ENCODE assay signal across 16 cellular contexts in genomic region chr1:195376190-195376589, GRCh38.
A peak's percentile ranks its signal among the peaks of the same experiment; 100 is the strongest.
DNase-seq lines count a peak whose midpoint lies in the region; TF ChIP-seq lines count a peak whose summit lies in the region.
"Had no signal": no experiment of that assay in that cellular context is flagged by ENCODE, and none has a peak within 500 bp of the region (broad histone marks: within the 10 kb centered on the region; RNA-seq: fewer than 3 reads in every experiment).

No MANE protein-coding gene starts in this region.

- no peaks in the 10 kb centered on the region for H3K9me3 Mint-ChIP-seq in HFFc6

- no peaks in the 10 kb centered on the region for H3K9me2 ChIP-seq in DOHH2 (replicated peaks; ENCODE audit: control insufficient read depth, low read length)
- H3K9me2 ChIP-seq in PC-9 (ENCODE audit: insufficient read depth): no peaks in the 10 kb centered on the region

- intact Hi-C loops in PC-9 (cut with micrococcal nuclease; ENCODE audit: unreplicated experiment): no loop called here

- CTCF ChIA-PET in PC-9 (lab: Charles Lee): interaction anchor here (0.7 kb wide), 1 partner anchor 466 kb away, joined by 6 read pairs; no protein-coding TSS in a partner anchor

- H4K20me1 ChIP-seq in DOHH2 (ENCODE audit: control insufficient read depth, insufficient read depth, low read depth, low read length) (no peaks in the 10 kb centered on the region), PC-9 (ENCODE audit: insufficient read depth) (no peaks in the 10 kb centered on the region)

- H3K27me3 ChIP-seq in DOHH2 (ENCODE audit: control insufficient read depth, low read length): no peaks in the 10 kb centered on the region
- H3K27me3 ChIP-seq in PC-9 (ENCODE audit: insufficient read depth, low read depth): no peaks in the 10 kb centered on the region
- H3K27me3 ChIP-seq: cardiac muscle cell, left lung, stomach had no signal

- H3K4me1 ChIP-seq in DOHH2 (ENCODE audit: control insufficient read depth, low read length) (no peaks in the 10 kb centered on the region), PC-9 (replicated peaks; ENCODE audit: insufficient read depth) (no peaks in the 10 kb centered on the region)
- H3K4me1 ChIP-seq: left lung, stomach had no signal

- no peak overlapping the region for H3K27ac Mint-ChIP-seq in HFFc6

- H3K79me2 ChIP-seq in DOHH2 (ENCODE audit: control insufficient read depth, low read length) (no peaks in the 10 kb centered on the region), PC-9 (ENCODE audit: low read depth) (no peaks in the 10 kb centered on the region)

- no peak overlapping the region for H2AFZ ChIP-seq in PC-9

- H3K27ac ChIP-seq in DOHH2 (ENCODE audit: low read depth, low read length) (no peak overlapping the region), PC-9 (no peak overlapping the region)
- H3K27ac ChIP-seq: cardiac muscle cell, left lung, stomach had no signal

- TF ChIP-seq CTCF in DOHH2 (IDR thresholded peaks at IDR 0.05; ENCODE audit: low read depth, low read length, poor library complexity, severe bottlenecking) (peak; percentile 42), HFFc6 (IDR thresholded peaks at IDR 0.05) (peak; percentile 64), PC-9 (conservative IDR thresholded peaks at IDR 0.05) (peak; percentile 27; the same call in 1 of the 2 replicates), fibroblast of mammary gland (conservative IDR thresholded peaks at IDR 0.05; ENCODE audit: control insufficient read depth, insufficient read depth, low read depth, low read length) (no peak)

- H3K4me3 Mint-ChIP-seq in HFFc6: no peak overlapping the region

- H3K4me1 Mint-ChIP-seq in HFFc6 (ENCODE audit: low read depth): no peaks in the 10 kb centered on the region

- POLR2A ChIA-PET in PC-9 (lab: Charles Lee; ENCODE audit: unreplicated experiment): no interaction called here

- no peaks in the 10 kb centered on the region for H3K36me3 Mint-ChIP-seq in HFFc6 (ENCODE audit: low read depth)

- no peaks in the 10 kb centered on the region for H3F3A ChIP-seq in DOHH2 (ENCODE audit: control insufficient read depth, insufficient read depth)
- no peaks in the 10 kb centered on the region for H3F3A ChIP-seq in PC-9 (ENCODE audit: insufficient read depth, low read depth)

- BruUV-seq in PC-9 (replicated peaks; lab: Mats Ljungman, UMichigan): no TSS peak

- H3K9me3 ChIP-seq in DOHH2 (ENCODE audit: control insufficient read depth, insufficient read depth, low read length) (no peaks in the 10 kb centered on the region), PC-9 (ENCODE audit: insufficient read depth, low read depth) (no peaks in the 10 kb centered on the region)
- H3K9me3 ChIP-seq: left lung had no signal

- DNase-seq in HFFc6 (peak; percentile 22), PC-9 (no peak), fibroblast of mammary gland (ENCODE audit: low read depth) (peak; percentile 2), T-helper 1 cell (no peak), NCI-H1417 (lab: John Stamatoyannopoulos, UW) (no peak), DMS153 treated with DMSO at 0.1 percent for 48 hours (lab: John Stamatoyannopoulos, UW; ENCODE audit: unreplicated experiment) (no peak)
- no peak for DNase-seq in stimulated activated CD4-positive, alpha-beta T cell treated with anti-CD3 and anti-CD28 coated beads, Interleukin-15, amount 100 ng/mL, for 24 hours
- DNase-seq: activated T-cell treated with anti-CD3 and anti-CD28 coated beads for 4 hours; foreskin melanocyte; GOT3; NCI-H1417 treated with DMSO at 0.1 percent for 48 hours; stimulated activated CD4-positive, alpha-beta T cell treated with anti-CD3 and anti-CD28 coated beads, Interleukin-2, amount 100 ng/mL, for 24 hours; stomach had no signal

- H3K4me2 ChIP-seq in DOHH2 (ENCODE audit: low read length): no peak overlapping the region
- H3K4me2 ChIP-seq in PC-9: no peak overlapping the region

- H3K4me3 ChIP-seq in DOHH2 (ENCODE audit: low read length): no peak overlapping the region
- H3K4me3 ChIP-seq in PC-9: no peak overlapping the region
- H3K4me3 ChIP-seq in fibroblast of mammary gland (ENCODE audit: control insufficient read depth, low read depth, low read length): no peak overlapping the region
- H3K4me3 ChIP-seq: cardiac muscle cell, left lung, stomach had no signal

- H3K36me3 ChIP-seq in DOHH2 (ENCODE audit: control insufficient read depth, low read length) (no peaks in the 10 kb centered on the region), PC-9 (ENCODE audit: low read depth) (no peaks in the 10 kb centered on the region)
- H3K36me3 ChIP-seq: cardiac muscle cell, left lung, stomach had no signal

- H3K27me3 Mint-ChIP-seq in HFFc6 (ENCODE audit: insufficient read depth): no peaks in the 10 kb centered on the region

Comparison
In these comparisons a context has a peak if more than half of its experiments do, and no peak if none do; other contexts are left out.
1. DNase-seq: peak in HFFc6 (single experiment) and fibroblast of mammary gland (single experiment); none in PC-9 (0 of 2), stimulated activated CD4-positive, alpha-beta T cell treated with anti-CD3 and anti-CD28 coated beads, Interleukin-15, amount 100 ng/mL, for 24 hours (single experiment), T-helper 1 cell (0 of 5), NCI-H1417 (0 of 3) and DMS153 treated with DMSO at 0.1 percent for 48 hours (single experiment).